ENCODE assay signal across 1 cellular context in genomic region chr19:47353307-47353712, GRCh38.
A peak's percentile ranks its signal among the peaks of the same experiment; 100 is the strongest.
TF ChIP-seq lines count a peak whose summit lies in the region.

No MANE protein-coding gene starts in this region.

TF ChIP-seq in HepG2, 621 proteins besides CTCF, POLR2A, EP300 and RAD21 (continued from another document and continues in another):
- TF ChIP-seq CSRNP2 (CRISPR knock-in tag; conservative IDR thresholded peaks at IDR 0.05; ENCODE audit: low read depth) = no peak
- TF ChIP-seq ZNF580 (CRISPR knock-in tag; IDR thresholded peaks at IDR 0.05; ENCODE audit: borderline replicate concordance, low read depth) = no peak
- TF ChIP-seq ZNF205 (CRISPR knock-in tag; IDR thresholded peaks at IDR 0.05) = no peak
- no peak for TF ChIP-seq ZNF841 (CRISPR knock-in tag; IDR thresholded peaks at IDR 0.05; ENCODE audit: borderline replicate concordance)
- no peak for TF ChIP-seq ZBTB46 (CRISPR knock-in tag; IDR thresholded peaks at IDR 0.05; ENCODE audit: borderline replicate concordance)
- TF ChIP-seq SP4 (CRISPR knock-in tag; IDR thresholded peaks at IDR 0.05) = peak; percentile 51; the same call in 1 of the 2 replicates
- no peak; the same call in 1 of the 2 replicates for TF ChIP-seq ZBTB26 (CRISPR knock-in tag; IDR thresholded peaks at IDR 0.05; ENCODE audit: borderline replicate concordance)
- TF ChIP-seq ZGPAT (CRISPR knock-in tag; IDR thresholded peaks at IDR 0.05) = peak; percentile 29; the same call in 1 of the 2 replicates
- TF ChIP-seq KLF11 (CRISPR knock-in tag; IDR thresholded peaks at IDR 0.05) = no peak
- peak; percentile 57; the same call in 1 of the 2 replicates for TF ChIP-seq ZMYM4 (CRISPR knock-in tag; IDR thresholded peaks at IDR 0.05)
- TF ChIP-seq FLYWCH1 (CRISPR knock-in tag; IDR thresholded peaks at IDR 0.05) = no peak
- no peak for TF ChIP-seq ZNF703 (CRISPR knock-in tag; IDR thresholded peaks at IDR 0.05; ENCODE audit: borderline replicate concordance)
- TF ChIP-seq NPAS2 (CRISPR knock-in tag; IDR thresholded peaks at IDR 0.05; ENCODE audit: borderline replicate concordance) = no peak
- TF ChIP-seq ARID5B (CRISPR knock-in tag; IDR thresholded peaks at IDR 0.05) = peak; percentile 65
- no peak for TF ChIP-seq ZNF260 (CRISPR knock-in tag; IDR thresholded peaks at IDR 0.05; ENCODE audit: borderline replicate concordance, low read depth)
- no peak for TF ChIP-seq ZBTB25 (CRISPR knock-in tag; IDR thresholded peaks at IDR 0.05)
- peak; percentile 35; the same call in 1 of the 2 replicates for TF ChIP-seq PHF21A (CRISPR knock-in tag; IDR thresholded peaks at IDR 0.05)
- no peak for TF ChIP-seq ZNF616 (CRISPR knock-in tag; IDR thresholded peaks at IDR 0.05; ENCODE audit: low read depth)
- no peak for TF ChIP-seq ZNF24 (IDR thresholded peaks at IDR 0.05)
- no peak for TF ChIP-seq ZNF784 (CRISPR knock-in tag; IDR thresholded peaks at IDR 0.05; ENCODE audit: borderline replicate concordance)
- peak; percentile 80 for TF ChIP-seq HOXA3 (CRISPR knock-in tag; IDR thresholded peaks at IDR 0.05)
- TF ChIP-seq PRMT3 (CRISPR knock-in tag; IDR thresholded peaks at IDR 0.05; ENCODE audit: borderline replicate concordance, low read depth) = no peak
- no peak for TF ChIP-seq ZNF577 (CRISPR knock-in tag; IDR thresholded peaks at IDR 0.05; ENCODE audit: borderline replicate concordance, low read depth)
- TF ChIP-seq ZNF224 (CRISPR knock-in tag; IDR thresholded peaks at IDR 0.05) = peak; percentile 71; the same call in 1 of the 2 replicates
- TF ChIP-seq RXRB (CRISPR knock-in tag; IDR thresholded peaks at IDR 0.05; ENCODE audit: borderline replicate concordance) = peak; percentile 48; the same call in 1 of the 2 replicates
- TF ChIP-seq SMAD3 (CRISPR knock-in tag; IDR thresholded peaks at IDR 0.05) = no peak
- no peak for TF ChIP-seq ZNF317 (CRISPR knock-in tag; IDR thresholded peaks at IDR 0.05)
- TF ChIP-seq TBX3 (IDR thresholded peaks at IDR 0.05; ENCODE audit: borderline replicate concordance) = no peak
- no peak for TF ChIP-seq CREBL2 (CRISPR knock-in tag; IDR thresholded peaks at IDR 0.05; ENCODE audit: borderline replicate concordance)
- no peak for TF ChIP-seq HNRNPH1 (optimal IDR thresholded peaks at IDR 0.05; ENCODE audit: low read depth, low read length)
- TF ChIP-seq CREM (IDR thresholded peaks at IDR 0.05) = no peak
- no peak for TF ChIP-seq CREM (CRISPR knock-in tag; IDR thresholded peaks at IDR 0.05)
- TF ChIP-seq TBL1XR1 (IDR thresholded peaks at IDR 0.05; ENCODE audit: borderline replicate concordance, low read length, partially characterized antibody) = no peak
- TF ChIP-seq MAZ (IDR thresholded peaks at IDR 0.05; ENCODE audit: borderline replicate concordance, low read depth, low read length) = 0 out of 2 replicates have a peak, but pooled peaks have one; percentile 40
- TF ChIP-seq MAZ (CRISPR knock-in tag; IDR thresholded peaks at IDR 0.05; ENCODE audit: low read depth) = peak; percentile 62; the same call in 1 of the 2 replicates
- TF ChIP-seq HDAC6 (IDR thresholded peaks at IDR 0.05; ENCODE audit: low read depth, low read length) = no peak
- no peak for TF ChIP-seq POLR2AphosphoS2 (IDR thresholded peaks at IDR 0.05; ENCODE audit: low read depth, low read length)
- no peak for TF ChIP-seq ZFP1 (CRISPR knock-in tag; IDR thresholded peaks at IDR 0.05)
- no peak for TF ChIP-seq ZSCAN25 (CRISPR knock-in tag; IDR thresholded peaks at IDR 0.05)
- TF ChIP-seq PTBP1 (IDR thresholded peaks at IDR 0.05; ENCODE audit: low read depth, low read length, poor library complexity, severe bottlenecking) = no peak
- no peak for TF ChIP-seq AKAP8 (CRISPR knock-in tag; IDR thresholded peaks at IDR 0.05)
- no peak for TF ChIP-seq ZNF781 (CRISPR knock-in tag; IDR thresholded peaks at IDR 0.05; ENCODE audit: borderline replicate concordance, not compliant biosample characterization)
- TF ChIP-seq POLR2AphosphoS5 (IDR thresholded peaks at IDR 0.05; ENCODE audit: low read depth, low read length) = no peak; the same call in 1 of the 2 replicates
- no peak for TF ChIP-seq KAT7 (CRISPR knock-in tag; IDR thresholded peaks at IDR 0.05; ENCODE audit: borderline replicate concordance)
- no peak for TF ChIP-seq ZNF17 (CRISPR knock-in tag; IDR thresholded peaks at IDR 0.05)
- peak; percentile 84 for TF ChIP-seq ZNF292 (CRISPR knock-in tag; IDR thresholded peaks at IDR 0.05; ENCODE audit: borderline replicate concordance, low read depth)
- TF ChIP-seq HBP1 (CRISPR knock-in tag; IDR thresholded peaks at IDR 0.05; ENCODE audit: low read depth) = no peak
- TF ChIP-seq NRL (CRISPR knock-in tag; IDR thresholded peaks at IDR 0.05; ENCODE audit: borderline replicate concordance) = peak; percentile 88
- peak; percentile 66; the same call in 1 of the 2 replicates for TF ChIP-seq ZNF263 (CRISPR knock-in tag; IDR thresholded peaks at IDR 0.05)
- no peak for TF ChIP-seq PLRG1 (conservative IDR thresholded peaks at IDR 0.05)
- TF ChIP-seq ZNF335 (CRISPR knock-in tag; IDR thresholded peaks at IDR 0.05) = no peak
- TF ChIP-seq NFE2L1 (CRISPR knock-in tag; IDR thresholded peaks at IDR 0.05; ENCODE audit: borderline replicate concordance) = no peak
- TF ChIP-seq SALL1 (CRISPR knock-in tag; IDR thresholded peaks at IDR 0.05) = peak; percentile 81
- 0 out of 2 replicates have a peak, but pooled peaks have one; percentile 51 for TF ChIP-seq BORCS8-MEF2B (CRISPR knock-in tag; IDR thresholded peaks at IDR 0.05)
- TF ChIP-seq NAIF1 (CRISPR knock-in tag; IDR thresholded peaks at IDR 0.05; ENCODE audit: borderline replicate concordance) = no peak
- no peak for TF ChIP-seq ZNF737 (CRISPR knock-in tag; IDR thresholded peaks at IDR 0.05; ENCODE audit: borderline replicate concordance)
- TF ChIP-seq ZNF747 (CRISPR knock-in tag; IDR thresholded peaks at IDR 0.05; ENCODE audit: borderline replicate concordance) = no peak
- no peak; the same call in 1 of the 2 replicates for TF ChIP-seq ZNF644 (CRISPR knock-in tag; IDR thresholded peaks at IDR 0.05; ENCODE audit: low read depth)
- TF ChIP-seq ZNF652 (CRISPR knock-in tag; IDR thresholded peaks at IDR 0.05; ENCODE audit: borderline replicate concordance, low read depth) = no peak
- no peak for TF ChIP-seq ZNF431 (CRISPR knock-in tag; IDR thresholded peaks at IDR 0.05; ENCODE audit: borderline replicate concordance, low read depth)
